Comparison of ENCODE assay signal across 21 cellular contexts in genomic region chr17:78563189-78564145, GRCh38. TPM values are rescaled to one million over a fixed set of nuclear protein-coding genes. Genes with fewer than 3 reads are reported as not detected.
DNase-seq lines count a peak whose midpoint lies in the region; ATAC-seq, FAIRE-seq and TF ChIP-seq lines count a peak whose summit lies in the region.
"Had no signal": no experiment of that assay in that cellular context is flagged by ENCODE, and none has a peak within 500 bp of the region (broad histone marks: within the 10 kb centered on the region; RNA-seq: fewer than 3 reads in every experiment).

No MANE protein-coding gene starts in this region.

- CTCF ChIA-PET in endothelial cell of umbilical vein (lab: Charles Lee) (interaction anchor here (0.6 to 0.9 kb wide), 2 partner anchors 29 to 274 kb away, joined by 3 to 4 read pairs; no protein-coding TSS in a partner anchor), HepG2 (lab: Yijun Ruan, JAX; ENCODE audit: low intra/inter-chr PET ratio, low total read pairs) (no interaction called here)

- no peaks in the 10 kb centered on the region for H4K20me1 ChIP-seq in endothelial cell of umbilical vein (replicated peaks; ENCODE audit: control insufficient read depth, extremely low read depth, insufficient read depth, low read length)
- no peaks in the 10 kb centered on the region for H4K20me1 ChIP-seq in HepG2 (ENCODE audit: insufficient read depth, low read length)
- no peaks in the 10 kb centered on the region for H4K20me1 ChIP-seq in Karpas-422 (ENCODE audit: insufficient read depth, low read depth, low read length)

- ATAC-seq in Right ventricle myocardium superior (ENCODE audit: poor library complexity) (peak; percentile 41), Right ventricle myocardium inferior (no peak), HepG2 (no peak), HG02759 (IDR thresholded peaks at IDR 0.05; ENCODE audit: unreplicated experiment) (no peak), GM18517 (IDR thresholded peaks at IDR 0.05; ENCODE audit: unreplicated experiment) (no peak)
- ATAC-seq: CD8-positive, alpha-beta T cell; GM23338; PC-3; stimulated activated naive CD8-positive, alpha-beta T cell treated with anti-CD3 and anti-CD28 coated beads, Interleukin-15, amount 100 ng/mL, for 72 hours had no signal

- no peak overlapping the region for H3K9ac ChIP-seq in endothelial cell of umbilical vein (replicated peaks; ENCODE audit: extremely low read depth, insufficient read depth, low read length)
- no peak overlapping the region for H3K9ac ChIP-seq in HepG2 (ENCODE audit: insufficient read depth, low read depth, low read length)
- no peak overlapping the region for H3K9ac ChIP-seq in Karpas-422 (ENCODE audit: low read length)
- H3K9ac ChIP-seq: SK-N-SH had no signal

- POLR2A ChIA-PET in endothelial cell of umbilical vein (lab: Charles Lee) (no interaction called here), HepG2 (lab: Yijun Ruan, JAX) (interaction anchor here (0.6 kb wide), 1 partner anchor 26 kb away, joined by 4 read pairs; no protein-coding TSS in a partner anchor)

- dilution Hi-C loops in endothelial cell of umbilical vein (cut with MboI; ENCODE audit: extremely low pct_ligation_motif_present, low sequenced_read_pairs): no loop called here

- H3K4me1 Mint-ChIP-seq in type B pancreatic cell (ENCODE audit: unreplicated experiment): no peaks in the 10 kb centered on the region
- H3K4me1 Mint-ChIP-seq: GM23338; stimulated activated naive CD8-positive, alpha-beta T cell treated with anti-CD3 and anti-CD28 coated beads, Interleukin-15, amount 100 ng/mL, for 72 hours had no signal

- in situ Hi-C loops in HepG2 (cut with HindIII; ENCODE audit: extremely low pct_ligation_motif_present, low pct_unique_long_range_greater_than_20kb): no loop called here

- no TSS peak for BruUV-seq in endothelial cell of umbilical vein (replicated peaks; lab: Mats Ljungman, UMichigan)
- no TSS peak for BruUV-seq in HepG2 (replicated peaks; lab: Mats Ljungman, UMichigan)

- H3K79me2 ChIP-seq in endothelial cell of umbilical vein (ENCODE audit: control insufficient read depth, insufficient read depth, low read length): no peaks in the 10 kb centered on the region
- H3K79me2 ChIP-seq in HepG2 (ENCODE audit: insufficient read depth, low read length): no peaks in the 10 kb centered on the region
- H3K79me2 ChIP-seq in Karpas-422 (ENCODE audit: low read length): no peaks in the 10 kb centered on the region
- H3K79me2 ChIP-seq: hepatocyte had no signal

- H3K4me3 ChIP-seq in endothelial cell of umbilical vein (replicated peaks in 1 of 3; ENCODE audit: insufficient read depth in 1 of 3, low read depth in 1 of 3, low read length in 3 of 3) (no peak overlapping the region), HepG2 (replicated peaks in 1 of 3; ENCODE audit: insufficient read depth in 1 of 3, low read depth in 2 of 3, low read length in 3 of 3) (no peak overlapping the region), Karpas-422 (ENCODE audit: low read length) (no peak overlapping the region)
- H3K4me3 ChIP-seq: esophagus muscularis mucosa, GM23338, hepatocyte, uterus had no signal

- peaks cover 16% of the 10 kb centered on the region for H3K27me3 Mint-ChIP-seq in type B pancreatic cell
- H3K27me3 Mint-ChIP-seq: stimulated activated naive CD8-positive, alpha-beta T cell treated with anti-CD3 and anti-CD28 coated beads, Interleukin-15, amount 100 ng/mL, for 72 hours had no signal

- H3K9me2 ChIP-seq in Karpas-422 (replicated peaks; ENCODE audit: insufficient read depth, low read length): no peaks in the 10 kb centered on the region
- H3K9me2 ChIP-seq: SK-N-SH had no signal

- DNase-seq in Right ventricle myocardium superior (peak; percentile 75), Right ventricle myocardium inferior (ENCODE audit: missing footprints) (no peak), endothelial cell of umbilical vein (ENCODE audit: low read depth, low spot score) (peak; percentile 79), HepG2 (ENCODE audit: low spot score) (peak; percentile 24), type B pancreatic cell (ENCODE audit: extremely low spot score, unreplicated experiment) (no peak), Karpas-422 (no peak)
- DNase-seq: activated CD4-positive, alpha-beta T cell treated with anti-CD3 and anti-CD28 coated beads, Interleukin-2, amount 50 U/mL, for 1 hour; activated naive CD4-positive, alpha-beta T cell treated with anti-CD3 and anti-CD28 coated beads, Interleukin-2, amount 50 U/mL, for 16 hours; CD8-positive, alpha-beta T cell; NCI-H1105 treated with DMSO at 0.1 percent for 48 hours; PC-3; SK-N-SH; stimulated activated CD4-positive, alpha-beta T cell treated with anti-CD3 and anti-CD28 coated beads, Interleukin-15, amount 100 ng/mL, for 24 hours; stimulated activated naive CD8-positive, alpha-beta T cell treated with anti-CD3 and anti-CD28 coated beads, Interleukin-15, amount 100 ng/mL, for 72 hours had no signal

- H3K4me2 ChIP-seq in endothelial cell of umbilical vein (ENCODE audit: insufficient read depth, low read length): no peak overlapping the region
- H3K4me2 ChIP-seq in HepG2 (ENCODE audit: low read depth, low read length): no peak overlapping the region
- H3K4me2 ChIP-seq in Karpas-422 (ENCODE audit: low read depth, low read length, poor library complexity, severe bottlenecking): no peak overlapping the region
- H3K4me2 ChIP-seq: GM23338, hepatocyte, SK-N-SH had no signal

- TF ChIP-seq CTCF in endothelial cell of umbilical vein (IDR thresholded peaks at IDR 0.05; ENCODE audit: extremely low read depth in 1 of 2, insufficient read depth in 1 of 2, low read depth in 1 of 2, low read length in 2 of 2) (no peak), HepG2 (CRISPR knock-in tag; IDR thresholded peaks at IDR 0.05) (no peak), type B pancreatic cell (conservative IDR thresholded peaks at IDR 0.05) (no peak)

- TF ChIP-seq POLR2A in endothelial cell of umbilical vein (IDR thresholded peaks at IDR 0.05; ENCODE audit: low read depth, low read length) (no peak), HepG2 (IDR thresholded peaks at IDR 0.05; ENCODE audit: insufficient read depth in 1 of 2, low read depth in 2 of 2, low read length in 2 of 2) (no peak)

- H3K27ac Mint-ChIP-seq in type B pancreatic cell: no peak overlapping the region
- H3K27ac Mint-ChIP-seq: CD8-positive, alpha-beta T cell; GM23338 had no signal

- no peak overlapping the region for H3K4me3 Mint-ChIP-seq in type B pancreatic cell
- H3K4me3 Mint-ChIP-seq: brain; CD8-positive, alpha-beta T cell; GM23338; stimulated activated naive CD8-positive, alpha-beta T cell treated with anti-CD3 and anti-CD28 coated beads, Interleukin-15, amount 100 ng/mL, for 72 hours had no signal

- H3K9me3 ChIP-seq in endothelial cell of umbilical vein (replicated peaks; ENCODE audit: control insufficient read depth, insufficient read depth, low read length) (no peaks in the 10 kb centered on the region), HepG2 (ENCODE audit: low read length) (no peaks in the 10 kb centered on the region), Karpas-422 (ENCODE audit: low read length) (no peaks in the 10 kb centered on the region)
- H3K9me3 ChIP-seq: esophagus muscularis mucosa, SK-N-SH, uterus had no signal

- no peaks in the 10 kb centered on the region for H3K36me3 ChIP-seq in endothelial cell of umbilical vein (ENCODE audit: control insufficient read depth in 2 of 2, extremely low read depth in 1 of 2, insufficient read depth in 2 of 2, low read length in 2 of 2)
- H3K36me3 ChIP-seq in HepG2 (replicated peaks in 1 of 2; ENCODE audit: control insufficient read depth in 1 of 2, insufficient read depth in 2 of 2, low read length in 2 of 2): no peaks in the 10 kb centered on the region
- no peaks in the 10 kb centered on the region for H3K36me3 ChIP-seq in Karpas-422 (ENCODE audit: insufficient read depth, low read length)
- H3K36me3 ChIP-seq: esophagus muscularis mucosa, uterus had no signal

- H3K9me3 Mint-ChIP-seq in type B pancreatic cell: no peaks in the 10 kb centered on the region
- H3K9me3 Mint-ChIP-seq: CD8-positive, alpha-beta T cell; stimulated activated naive CD8-positive, alpha-beta T cell treated with anti-CD3 and anti-CD28 coated beads, Interleukin-15, amount 100 ng/mL, for 72 hours had no signal

- H3K36me3 Mint-ChIP-seq in type B pancreatic cell: no peaks in the 10 kb centered on the region
- H3K36me3 Mint-ChIP-seq: brain; CD8-positive, alpha-beta T cell had no signal

- intact Hi-C loops in Right ventricle myocardium superior (cut with DNase I) (no loop called here), Right ventricle myocardium inferior (cut with DNase I) (no loop called here), endothelial cell of umbilical vein (cut with micrococcal nuclease) (no loop called here), HepG2 (cut with micrococcal nuclease; ENCODE audit: unreplicated experiment) (no loop called here)

- H2AFZ ChIP-seq in endothelial cell of umbilical vein (ENCODE audit: low read depth, low read length) (no peak overlapping the region), HepG2 (ENCODE audit: low read length) (no peak overlapping the region), Karpas-422 (ENCODE audit: low read length) (no peak overlapping the region)
- H2AFZ ChIP-seq: hepatocyte had no signal

- FAIRE-seq in endothelial cell of umbilical vein (lab: Jason Lieb, UNC) (peak; percentile 33), HepG2 (lab: Jason Lieb, UNC) (no peak)

- H3K27ac ChIP-seq in endothelial cell of umbilical vein (ENCODE audit: insufficient read depth, low read depth, low read length) (no peak overlapping the region), HepG2 (ENCODE audit: extremely low read length, insufficient read depth, low read length) (no peak overlapping the region), Karpas-422 (ENCODE audit: low read length) (no peak overlapping the region)
- H3K27ac ChIP-seq: hepatocyte had no signal

- TF ChIP-seq EP300 in HepG2 (IDR thresholded peaks at IDR 0.05; ENCODE audit: low read depth in 2 of 2, low read length in 2 of 2) (no peak), HepG2 (CRISPR knock-in tag; IDR thresholded peaks at IDR 0.05; ENCODE audit: borderline replicate concordance) (no peak)

- peaks cover 7 to 17% of the 10 kb centered on the region in 2 experiments for H3K27me3 ChIP-seq in endothelial cell of umbilical vein (ENCODE audit: control insufficient read depth in 2 of 2, insufficient read depth in 2 of 2, low read length in 2 of 2)
- peaks cover 0 to 12% of the 10 kb centered on the region in 2 experiments; a peak in 1 of 5 replicates for H3K27me3 ChIP-seq in HepG2 (ENCODE audit: control insufficient read depth in 1 of 2, insufficient read depth in 2 of 2, low read length in 2 of 2)
- H3K27me3 ChIP-seq in Karpas-422 (ENCODE audit: low read length): no peaks in the 10 kb centered on the region
- H3K27me3 ChIP-seq: hepatocyte, uterus had no signal

- 64% methylated on average over 22 of the region's 22 CpGs for WGBS in HepG2 (ENCODE audit: low lambda C conversion rate)

- H3K4me1 ChIP-seq in endothelial cell of umbilical vein (ENCODE audit: control insufficient read depth, extremely low read depth, insufficient read depth, low read length): no peaks in the 10 kb centered on the region
- peaks cover 40% of the 10 kb centered on the region for H3K4me1 ChIP-seq in HepG2 (ENCODE audit: insufficient read depth, low read length)
- no peaks in the 10 kb centered on the region for H3K4me1 ChIP-seq in Karpas-422 (ENCODE audit: low read length)
- H3K4me1 ChIP-seq: uterus had no signal

- no peaks in the 10 kb centered on the region for H3K9me1 ChIP-seq in endothelial cell of umbilical vein (replicated peaks; ENCODE audit: control insufficient read depth, extremely low read depth, insufficient read depth, low read length)

- no peak for TF ChIP-seq RAD21 in HepG2 (CRISPR knock-in tag; IDR thresholded peaks at IDR 0.05)

RNA-seq across cellular contexts. Expression of gene DNAH17, which starts 13.7 kb away (rescaled TPM):
- total RNA-seq in Right ventricle myocardium superior: not detected
- total RNA-seq in Right ventricle myocardium inferior: not detected
- total RNA-seq in endothelial cell of umbilical vein: not detected in 2 replicates
- not detected in 2 replicates for polyA plus RNA-seq in endothelial cell of umbilical vein
- 0.03 TPM in 1 of 2 replicates, not detected in the other for polyA plus RNA-seq in endothelial cell of umbilical vein (2011; cell fraction: cytosol; rRNA removed)
- polyA plus RNA-seq in endothelial cell of umbilical vein (2011; cell fraction: nucleus; rRNA removed): not detected in 2 replicates
- 0.55 and 0.76 TPM in 2 replicates for polyA plus RNA-seq in endothelial cell of umbilical vein (2012)
- not detected in 2 replicates for polyA minus RNA-seq in endothelial cell of umbilical vein
- polyA minus RNA-seq in endothelial cell of umbilical vein (2011; cell fraction: cytosol; rRNA and poly(A)+ RNA removed): 2.8 TPM
- not detected in 2 replicates for polyA minus RNA-seq in endothelial cell of umbilical vein (2011; cell fraction: nucleus; rRNA and poly(A)+ RNA removed)
- total RNA-seq in HepG2 (2016; rRNA removed; fragmentation: Illumina TruSeq; extraction: Trizol): 0.86 and 0.90 TPM in 2 replicates
- total RNA-seq in HepG2 (2016; cell fraction: cytosol; rRNA removed; fragmentation: Illumina TruSeq; extraction: Trizol; ENCODE audit: low read depth): 0.51 and 0.79 TPM in 2 replicates
- total RNA-seq in HepG2 (2016; cell fraction: insoluble cytoplasmic fraction; rRNA removed; fragmentation: Illumina TruSeq; extraction: Trizol): 0.28 and 1.4 TPM in 2 replicates
- total RNA-seq in HepG2 (2016; cell fraction: membrane; rRNA removed; fragmentation: Illumina TruSeq; extraction: Trizol): 0.34 and 0.46 TPM in 2 replicates
- total RNA-seq in HepG2 (2016; cell fraction: nucleus; rRNA removed; fragmentation: Illumina TruSeq; extraction: Trizol): 1.9 and 2.2 TPM in 2 replicates
- polyA plus RNA-seq in HepG2 (2011; rRNA removed): 1.6 and 1.8 TPM in 2 replicates
- 0.98 and 1.4 TPM in 2 replicates for polyA plus RNA-seq in HepG2 (2011; cell fraction: cytosol; rRNA removed)
- polyA plus RNA-seq in HepG2 (2011; cell fraction: nucleus; rRNA removed): 8.8 and 9.2 TPM in 2 replicates
- polyA plus RNA-seq in HepG2 (2012): 3.3 and 4.0 TPM in 2 replicates
- polyA plus RNA-seq in HepG2 (2016; cell fraction: cytosol; fragmentation: Illumina TruSeq; extraction: Trizol; ENCODE audit: low read depth): 0.34 and 0.66 TPM in 2 replicates
- 1.1 and 1.3 TPM in 2 replicates for polyA plus RNA-seq in HepG2 (2016; cell fraction: insoluble cytoplasmic fraction; fragmentation: Illumina TruSeq; extraction: Trizol; ENCODE audit: low read depth)
- polyA plus RNA-seq in HepG2 (2016; cell fraction: membrane; fragmentation: Illumina TruSeq; extraction: Trizol; ENCODE audit: low read depth): 0.31 and 1.2 TPM in 2 replicates
- polyA plus RNA-seq in HepG2 (2016; cell fraction: nucleus; fragmentation: Illumina TruSeq; extraction: Trizol; ENCODE audit: insufficient read depth, low read depth): 2.7 and 3.1 TPM in 2 replicates
- 2.5 and 3.0 TPM in 2 replicates for polyA minus RNA-seq in HepG2 (2011; rRNA and poly(A)+ RNA removed; ENCODE audit: low replicate concordance)
- polyA minus RNA-seq in HepG2 (2011; cell fraction: cytosol; rRNA and poly(A)+ RNA removed): 0.89 and 1.5 TPM in 2 replicates
- polyA minus RNA-seq in HepG2 (2011; cell fraction: nucleus; rRNA and poly(A)+ RNA removed): 6.1 and 6.3 TPM in 2 replicates
- 0.07 and 0.33 TPM in 2 replicates for total RNA-seq in type B pancreatic cell (ENCODE audit: low replicate concordance)
- total RNA-seq in Karpas-422 (2014; rRNA removed; shearing (Covaris generic); ENCODE audit: low replicate concordance): not detected in 2 replicates
- total RNA-seq: esophagus muscularis mucosa had no signal
- polyA plus RNA-seq: SK-N-SH had no signal

Comparison
In these comparisons a context has a peak if more than half of its experiments do, and no peak if none do; other contexts are left out.
1. DNase-seq: peak in Right ventricle myocardium superior (single experiment), endothelial cell of umbilical vein (single experiment) and HepG2 (single experiment); none in Right ventricle myocardium inferior (single experiment), type B pancreatic cell (single experiment) and Karpas-422 (single experiment).